ENCODE assay signal across 39 cellular contexts in the genomic region with DNA sequence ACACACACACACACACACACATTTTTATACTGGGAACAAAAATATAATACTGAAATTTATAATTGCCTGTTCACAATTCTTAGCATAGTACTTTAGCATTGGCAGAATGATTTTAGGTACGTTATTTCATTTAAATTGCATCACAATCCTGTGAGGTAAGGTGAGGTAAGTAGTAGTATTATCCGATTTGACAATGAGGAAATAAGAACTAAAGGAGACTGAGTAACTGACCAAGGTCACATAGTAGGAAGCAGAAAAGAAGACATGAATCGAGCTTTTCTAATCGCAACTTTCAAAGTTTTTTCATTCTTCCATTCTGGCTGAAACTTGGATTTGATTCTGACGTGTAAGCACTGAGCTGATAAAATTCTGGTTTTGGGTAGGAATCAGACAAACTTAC.
"Had no signal": no experiment of that assay in that cellular context is flagged by ENCODE, and none has a peak within 500 bp of the region (broad histone marks: within the 10 kb centered on the region; RNA-seq: fewer than 3 reads in every experiment).

No MANE protein-coding gene starts in this region.

- FAIRE-seq: astrocyte, bronchial epithelial cell had no signal

- H3K4me3 ChIP-seq: adrenal gland, ascending aorta, breast epithelium, cardiac muscle cell had no signal

- ATAC-seq: activated naive CD4-positive, alpha-beta T cell treated with anti-CD3 and anti-CD28 coated beads, Interleukin-2, amount 50 U/mL, for 72 hours; activated naive CD8-positive, alpha-beta T cell treated with anti-CD3 and anti-CD28 coated beads, Interleukin-2, amount 50 U/mL, for 24 hours; activated T-cell treated with anti-CD3 and anti-CD28 coated beads, Interleukin-2, amount 50 U/mL, for 72 hours; activated T-helper 17 cell treated with anti-CD3 and anti-CD28 coated beads, Interleukin-2, amount 50 U/mL, for 72 hours had no signal

- H3K27ac Mint-ChIP-seq: activated naive CD4-positive, alpha-beta T cell treated with anti-CD3 and anti-CD28 coated beads for 36 hours; activated naive CD4-positive, alpha-beta T cell treated with anti-CD3 and anti-CD28 coated beads, Interleukin-2, amount 10 ng/mL, durations not matched to agents 7 days and 5 days; activated naive CD4-positive, alpha-beta T cell treated with anti-CD3 and anti-CD28 coated beads, Interleukin-2, amount 50 U/mL, for 24 hours; activated naive CD4-positive, alpha-beta T cell treated with anti-CD3 and anti-CD28 coated beads, Interleukin-2, amount 50 U/mL, for 72 hours; activated naive CD8-positive, alpha-beta T cell; activated naive CD8-positive, alpha-beta T cell treated with anti-CD3 and anti-CD28 coated beads for 36 hours; activated naive CD8-positive, alpha-beta T cell treated with anti-CD3 and anti-CD28 coated beads, Interleukin-2, amount 10 ng/mL, durations not matched to agents 7 days and 5 days; activated naive CD8-positive, alpha-beta T cell treated with anti-CD3 and anti-CD28 coated beads, Interleukin-2, amount 50 U/mL, for 24 hours; activated T-cell treated with anti-CD3 and anti-CD28 coated beads, Interleukin-2, amount 50 U/mL, for 24 hours; activated T-cell treated with anti-CD3 and anti-CD28 coated beads, Interleukin-2, amount 50 U/mL, for 72 hours; activated T-helper 1 cell treated with anti-CD3 and anti-CD28 coated beads, Interleukin-12 subunit alpha, Interleukin-12 subunit beta, Interleukin-2, Interleukin-4 antibody, amounts not matched to agents 30 ng/mL and 10 ng/mL and 1 ng/mL, durations not matched to agents 14 hours and 24 hours and 36 hours; activated T-helper 17 cell treated with anti-CD3 and anti-CD28 coated beads, Interleukin-2, amount 50 U/mL, for 72 hours; activated T-helper 2 cell treated with anti-CD3 and anti-CD28 coated beads, Interferon-gamma antibody, Interleukin-2, Interleukin-4, amounts not matched to agents 10 μg/mL and 5 μg/mL and 100 μg/mL, durations not matched to agents 14 hours and 24 hours and 36 hours had no signal

- H3K27ac ChIP-seq: adrenal gland, ascending aorta, brain microvascular endothelial cell, breast epithelium, cardiac muscle cell had no signal

- H3K27me3 ChIP-seq: adrenal gland, ascending aorta, brain microvascular endothelial cell, breast epithelium, cardiac muscle cell had no signal

- H3K4me1 Mint-ChIP-seq: activated naive CD4-positive, alpha-beta T cell treated with anti-CD3 and anti-CD28 coated beads, Interleukin-2, amount 10 ng/mL, durations not matched to agents 7 days and 5 days; activated naive CD4-positive, alpha-beta T cell treated with anti-CD3 and anti-CD28 coated beads, Interleukin-2, amount 50 U/mL, for 24 hours; activated naive CD8-positive, alpha-beta T cell treated with anti-CD3 and anti-CD28 coated beads for 36 hours; activated naive CD8-positive, alpha-beta T cell treated with anti-CD3 and anti-CD28 coated beads, Interleukin-2, amount 10 ng/mL, durations not matched to agents 7 days and 5 days; activated naive CD8-positive, alpha-beta T cell treated with anti-CD3 and anti-CD28 coated beads, Interleukin-2, amount 50 U/mL, for 24 hours; activated T-helper 17 cell treated with anti-CD3 and anti-CD28 coated beads, Interleukin-2, amount 50 U/mL, for 72 hours; central memory CD8-positive, alpha-beta T cell had no signal

- H3K9me3 Mint-ChIP-seq: activated naive CD4-positive, alpha-beta T cell treated with anti-CD3 and anti-CD28 coated beads for 36 hours; activated naive CD4-positive, alpha-beta T cell treated with anti-CD3 and anti-CD28 coated beads, Interleukin-2, amount 10 ng/mL, durations not matched to agents 7 days and 5 days; activated naive CD4-positive, alpha-beta T cell treated with anti-CD3 and anti-CD28 coated beads, Interleukin-2, amount 50 U/mL, for 72 hours; activated naive CD8-positive, alpha-beta T cell treated with anti-CD3 and anti-CD28 coated beads for 36 hours; activated naive CD8-positive, alpha-beta T cell treated with anti-CD3 and anti-CD28 coated beads, Interleukin-2, amount 50 U/mL, for 24 hours; activated T-cell treated with anti-CD3 and anti-CD28 coated beads, Interleukin-2, amount 50 U/mL, for 24 hours; activated T-helper 1 cell treated with anti-CD3 and anti-CD28 coated beads, Interleukin-12 subunit alpha, Interleukin-12 subunit beta, Interleukin-2, Interleukin-4 antibody, amounts not matched to agents 30 ng/mL and 10 ng/mL and 1 ng/mL, durations not matched to agents 14 hours and 24 hours and 36 hours; activated T-helper 17 cell treated with anti-CD3 and anti-CD28 coated beads, Interleukin-2, amount 50 U/mL, for 72 hours; activated T-helper 2 cell treated with anti-CD3 and anti-CD28 coated beads, Interferon-gamma antibody, Interleukin-2, Interleukin-4, amounts not matched to agents 10 μg/mL and 5 μg/mL and 100 μg/mL, durations not matched to agents 14 hours and 24 hours and 36 hours; brain; central memory CD8-positive, alpha-beta T cell had no signal

- H3K27me3 Mint-ChIP-seq: activated naive CD4-positive, alpha-beta T cell treated with anti-CD3 and anti-CD28 coated beads, Interleukin-2, amount 10 ng/mL, durations not matched to agents 7 days and 5 days; activated naive CD4-positive, alpha-beta T cell treated with anti-CD3 and anti-CD28 coated beads, Interleukin-2, amount 50 U/mL, for 24 hours; activated naive CD8-positive, alpha-beta T cell; activated naive CD8-positive, alpha-beta T cell treated with anti-CD3 and anti-CD28 coated beads for 36 hours; activated naive CD8-positive, alpha-beta T cell treated with anti-CD3 and anti-CD28 coated beads, Interleukin-2, amount 10 ng/mL, durations not matched to agents 7 days and 5 days; activated naive CD8-positive, alpha-beta T cell treated with anti-CD3 and anti-CD28 coated beads, Interleukin-2, amount 50 U/mL, for 24 hours; activated T-cell treated with anti-CD3 and anti-CD28 coated beads, Interleukin-2, amount 50 U/mL, for 24 hours; activated T-helper 17 cell treated with anti-CD3 and anti-CD28 coated beads, Interleukin-2, amount 50 U/mL, for 72 hours; central memory CD8-positive, alpha-beta T cell had no signal

- H3K4me3 Mint-ChIP-seq: activated naive CD4-positive, alpha-beta T cell treated with anti-CD3 and anti-CD28 coated beads for 36 hours; activated naive CD4-positive, alpha-beta T cell treated with anti-CD3 and anti-CD28 coated beads, Interleukin-2, amount 10 ng/mL, durations not matched to agents 7 days and 5 days; activated naive CD4-positive, alpha-beta T cell treated with anti-CD3 and anti-CD28 coated beads, Interleukin-2, amount 50 U/mL, for 24 hours; activated naive CD8-positive, alpha-beta T cell; activated naive CD8-positive, alpha-beta T cell treated with anti-CD3 and anti-CD28 coated beads for 36 hours; activated naive CD8-positive, alpha-beta T cell treated with anti-CD3 and anti-CD28 coated beads, Interleukin-2, amount 10 ng/mL, durations not matched to agents 7 days and 5 days; activated naive CD8-positive, alpha-beta T cell treated with anti-CD3 and anti-CD28 coated beads, Interleukin-2, amount 50 U/mL, for 24 hours; activated T-cell treated with anti-CD3 and anti-CD28 coated beads, Interleukin-2, amount 50 U/mL, for 24 hours; activated T-cell treated with anti-CD3 and anti-CD28 coated beads, Interleukin-2, amount 50 U/mL, for 72 hours; activated T-helper 1 cell treated with anti-CD3 and anti-CD28 coated beads, Interleukin-12 subunit alpha, Interleukin-12 subunit beta, Interleukin-2, Interleukin-4 antibody, amounts not matched to agents 30 ng/mL and 10 ng/mL and 1 ng/mL, durations not matched to agents 14 hours and 24 hours and 36 hours; activated T-helper 17 cell treated with anti-CD3 and anti-CD28 coated beads, Interleukin-2, amount 50 U/mL, for 72 hours; brain; central memory CD8-positive, alpha-beta T cell had no signal

- H3K4me1 ChIP-seq: adrenal gland, ascending aorta, breast epithelium had no signal

- H3K9me3 ChIP-seq: adrenal gland, ascending aorta, breast epithelium had no signal

- DNase-seq: activated effector memory CD4-positive, alpha-beta T cell treated with anti-CD3 and anti-CD28 coated beads, Interleukin-2, amount 50 U/mL, for 16 hours; activated effector memory CD4-positive, alpha-beta T cell treated with Interleukin-2 at 50 U/mL for 16 hours; activated gamma-delta T cell; activated gamma-delta T cell treated with Interleukin-2 at 50 U/mL for 16 hours; activated naive CD4-positive, alpha-beta T cell; activated naive CD4-positive, alpha-beta T cell treated with anti-CD3 and anti-CD28 coated beads for 36 hours; activated naive CD4-positive, alpha-beta T cell treated with anti-CD3 and anti-CD28 coated beads, Interleukin-2, amount 10 ng/mL, durations not matched to agents 7 days and 5 days; activated naive CD4-positive, alpha-beta T cell treated with anti-CD3 and anti-CD28 coated beads, Interleukin-2, amount 50 U/mL, for 16 hours; activated naive CD4-positive, alpha-beta T cell treated with Interleukin-2 at 50 U/mL for 16 hours; activated naive CD8-positive, alpha-beta T cell treated with anti-CD3 and anti-CD28 coated beads for 36 hours; activated naive CD8-positive, alpha-beta T cell treated with anti-CD3 and anti-CD28 coated beads, Interleukin-2, amount 10 ng/mL, durations not matched to agents 7 days and 5 days; activated naive CD8-positive, alpha-beta T cell treated with anti-CD3 and anti-CD28 coated beads, Interleukin-2, amount 50 U/mL, for 24 hours; activated T-cell treated with anti-CD3 and anti-CD28 coated beads for 4 hours; activated T-cell treated with anti-CD3 and anti-CD28 coated beads, Interleukin-2, amount 50 U/mL, for 1 hour; activated T-cell treated with anti-CD3 and anti-CD28 coated beads, Interleukin-2, amount 50 U/mL, for 24 hours; activated T-cell treated with anti-CD3 and anti-CD28 coated beads, Interleukin-2, amount 50 U/mL, for 48 hours; activated T-cell treated with anti-CD3 and anti-CD28 coated beads, Interleukin-2, amount 50 U/mL, for 72 hours; adrenal gland; amniotic stem cell; amygdala; anterior cingulate cortex; aorta; brain microvascular endothelial cell; caudate nucleus; central memory CD4-positive, alpha-beta T cell; cerebellar nuclear complex had no signal

- H3K36me3 ChIP-seq: adrenal gland, ascending aorta, brain microvascular endothelial cell, breast epithelium, cardiac muscle cell had no signal
